Comparison of ENCODE assay signal across 8 cellular contexts in the genomic region with DNA sequence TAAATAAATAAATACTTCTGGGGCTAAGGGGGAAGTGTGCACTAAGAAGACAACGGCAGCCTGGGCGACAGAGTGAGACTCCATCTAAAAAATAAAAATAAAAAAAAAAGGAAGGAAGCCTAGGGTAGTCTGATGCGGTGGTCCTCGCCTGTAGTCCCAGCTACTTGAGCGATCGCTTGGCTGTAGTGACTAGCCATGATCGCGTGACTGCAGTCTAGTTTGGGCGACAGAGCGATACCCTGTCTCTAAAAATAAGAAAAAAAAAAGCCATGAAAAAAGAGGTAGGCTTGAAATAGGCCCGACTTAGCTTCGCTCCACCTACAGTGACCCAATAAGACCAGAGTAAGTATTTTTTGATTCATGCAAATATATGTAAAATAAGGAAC. TPM values are rescaled to one million over a fixed set of nuclear protein-coding genes. Genes with fewer than 3 reads are reported as not detected.
DNase-seq lines count a peak whose midpoint lies in the region; ATAC-seq and FAIRE-seq lines count a peak whose summit lies in the region.

No MANE protein-coding gene starts in this region.

- H3K36me3 ChIP-seq in HUES6 (ENCODE audit: control insufficient read depth, insufficient read depth, low read length) = peaks cover 21% of the 10 kb centered on the region

- no peaks in the 10 kb centered on the region for H3K27me3 ChIP-seq in HUES6 (ENCODE audit: control insufficient read depth, insufficient read depth, low read length)

- peaks cover 11% of the 10 kb centered on the region for H3K36me3 Mint-ChIP-seq in activated CD4-positive, alpha-beta T cell treated with anti-CD3 and anti-CD28 coated beads, Interleukin-2, amount 10 ng/mL, durations not matched to agents 7 days and 5 days (ENCODE audit: low read depth)
- H3K36me3 Mint-ChIP-seq in effector memory CD8-positive, alpha-beta T cell (ENCODE audit: insufficient read depth) = peaks cover 36% of the 10 kb centered on the region
- peaks cover 11% of the 10 kb centered on the region for H3K36me3 Mint-ChIP-seq in stimulated activated naive CD8-positive, alpha-beta T cell treated with anti-CD3 and anti-CD28 coated beads, Interleukin-15, Interleukin-2, amounts not matched to agents 100 ng/mL and 50 ng/mL, for 24 hours (ENCODE audit: low read depth)

- H3K9ac ChIP-seq in HUES6 (ENCODE audit: low read length) = no peak overlapping the region

- peak overlapping the region; percentile 80 for H3K4me3 Mint-ChIP-seq in activated CD4-positive, alpha-beta T cell treated with anti-CD3 and anti-CD28 coated beads, Interleukin-2, amount 10 ng/mL, durations not matched to agents 7 days and 5 days
- peak overlapping the region; percentile 71 to 83 for H3K4me3 Mint-ChIP-seq in effector memory CD8-positive, alpha-beta T cell
- peak overlapping the region; percentile 94 for H3K4me3 Mint-ChIP-seq in stimulated activated naive CD8-positive, alpha-beta T cell treated with anti-CD3 and anti-CD28 coated beads, Interleukin-15, Interleukin-2, amounts not matched to agents 100 ng/mL and 50 ng/mL, for 24 hours

- H3K27me3 Mint-ChIP-seq in activated CD4-positive, alpha-beta T cell treated with anti-CD3 and anti-CD28 coated beads, Interleukin-2, amount 10 ng/mL, durations not matched to agents 7 days and 5 days = no peaks in the 10 kb centered on the region
- H3K27me3 Mint-ChIP-seq in effector memory CD8-positive, alpha-beta T cell = no peaks in the 10 kb centered on the region
- no peaks in the 10 kb centered on the region for H3K27me3 Mint-ChIP-seq in stimulated activated naive CD8-positive, alpha-beta T cell treated with anti-CD3 and anti-CD28 coated beads, Interleukin-15, Interleukin-2, amounts not matched to agents 100 ng/mL and 50 ng/mL, for 24 hours

- DNase-seq in activated CD4-positive, alpha-beta T cell treated with anti-CD3 and anti-CD28 coated beads, Interleukin-2, amount 10 ng/mL, durations not matched to agents 7 days and 5 days = no peak
- DNase-seq in activated CD4-positive, alpha-beta T cell treated with anti-CD3 and anti-CD28 coated beads for 4 hours = no peak
- DNase-seq in effector memory CD8-positive, alpha-beta T cell = no peak
- DNase-seq in activated effector memory CD4-positive, alpha-beta T cell treated with Interleukin-2 at 50 U/mL for 16 hours = no peak
- DNase-seq in frontal cortex (ENCODE audit: low spot score in 2 of 2) = no peak

- CTCF ChIA-PET in activated CD4-positive, alpha-beta T cell treated with anti-CD3 and anti-CD28 coated beads, Interleukin-2, amount 10 ng/mL, durations not matched to agents 7 days and 5 days (lab: Charles Lee) = interaction anchor here (0.6 to 2.5 kb wide), 13 partner anchors 9 to 773 kb away, joined by 3 to 16 read pairs (median 5); partner anchors contain the start of genes ANKLE1, MRPL34 and USE1

- H3K4me1 Mint-ChIP-seq in activated CD4-positive, alpha-beta T cell treated with anti-CD3 and anti-CD28 coated beads, Interleukin-2, amount 10 ng/mL, durations not matched to agents 7 days and 5 days = peaks cover 27% of the 10 kb centered on the region
- peaks cover 13% of the 10 kb centered on the region in 2 donors for H3K4me1 Mint-ChIP-seq in effector memory CD8-positive, alpha-beta T cell (ENCODE audit: low read depth in 2 of 2)
- peaks cover 13% of the 10 kb centered on the region for H3K4me1 Mint-ChIP-seq in stimulated activated naive CD8-positive, alpha-beta T cell treated with anti-CD3 and anti-CD28 coated beads, Interleukin-15, Interleukin-2, amounts not matched to agents 100 ng/mL and 50 ng/mL, for 24 hours (ENCODE audit: low read depth)

- POLR2A ChIA-PET in activated CD4-positive, alpha-beta T cell treated with anti-CD3 and anti-CD28 coated beads, Interleukin-2, amount 10 ng/mL, durations not matched to agents 7 days and 5 days (lab: Charles Lee) = interaction anchor here (0.7 to 0.9 kb wide), 3 partner anchors 13 to 52 kb away, joined by 3 to 4 read pairs (median 3); partner anchors contain the start of gene USE1

- FAIRE-seq in frontal cortex (lab: Jason Lieb, UNC) = no peak

- H3K4me3 ChIP-seq in HUES6 (ENCODE audit: low read depth, low read length) = 0 out of 2 replicates have a peak overlapping the region, but pooled peaks have one; percentile 14

- H3K4me1 ChIP-seq in HUES6 (ENCODE audit: control insufficient read depth, insufficient read depth, low read length) = peaks cover 10% of the 10 kb centered on the region

- H3K9me3 ChIP-seq in HUES6 (ENCODE audit: control insufficient read depth, insufficient read depth, low read depth, low read length) = no peaks in the 10 kb centered on the region

- H3K27ac Mint-ChIP-seq in activated CD4-positive, alpha-beta T cell treated with anti-CD3 and anti-CD28 coated beads, Interleukin-2, amount 10 ng/mL, durations not matched to agents 7 days and 5 days = peak overlapping the region; percentile 79
- peak overlapping the region; percentile 32 to 84 for H3K27ac Mint-ChIP-seq in effector memory CD8-positive, alpha-beta T cell
- H3K27ac Mint-ChIP-seq in stimulated activated naive CD8-positive, alpha-beta T cell treated with anti-CD3 and anti-CD28 coated beads, Interleukin-15, Interleukin-2, amounts not matched to agents 100 ng/mL and 50 ng/mL, for 24 hours = peak overlapping the region; percentile 91

- H3K9me3 Mint-ChIP-seq in activated CD4-positive, alpha-beta T cell treated with anti-CD3 and anti-CD28 coated beads, Interleukin-2, amount 10 ng/mL, durations not matched to agents 7 days and 5 days = no peaks in the 10 kb centered on the region
- H3K9me3 Mint-ChIP-seq in effector memory CD8-positive, alpha-beta T cell = no peaks in the 10 kb centered on the region
- no peaks in the 10 kb centered on the region for H3K9me3 Mint-ChIP-seq in stimulated activated naive CD8-positive, alpha-beta T cell treated with anti-CD3 and anti-CD28 coated beads, Interleukin-15, Interleukin-2, amounts not matched to agents 100 ng/mL and 50 ng/mL, for 24 hours

- no peak for ATAC-seq in effector memory CD8-positive, alpha-beta T cell (replicated peaks)
- no peak for ATAC-seq in HG03439 (IDR thresholded peaks at IDR 0.05; ENCODE audit: unreplicated experiment)

- no peak overlapping the region for H3K27ac ChIP-seq in HUES6 (ENCODE audit: low read depth, low read length)

RNA-seq across cellular contexts. Expression of gene BABAM1, which starts 0.7 kb away (rescaled TPM):
- 100 to 1,000 TPM; 111 to 113 TPM for total RNA-seq in activated CD4-positive, alpha-beta T cell treated with anti-CD3 and anti-CD28 coated beads, Interleukin-2, amount 10 ng/mL, durations not matched to agents 7 days and 5 days
- total RNA-seq in frontal cortex = 66.9 TPM

RNA-seq across cellular contexts. Expression of gene USHBP1, which starts 2.0 kb away (rescaled TPM):
- under 1 TPM in 1 of 2 experiments, not detected in 1; 0.27 TPM for total RNA-seq in activated CD4-positive, alpha-beta T cell treated with anti-CD3 and anti-CD28 coated beads, Interleukin-2, amount 10 ng/mL, durations not matched to agents 7 days and 5 days
- 0.82 TPM for total RNA-seq in frontal cortex

RNA-seq across cellular contexts. Expression of gene ANKLE1, which starts 15.1 kb away (rescaled TPM):
- 1 to 10 TPM; 1.7 to 1.9 TPM for total RNA-seq in activated CD4-positive, alpha-beta T cell treated with anti-CD3 and anti-CD28 coated beads, Interleukin-2, amount 10 ng/mL, durations not matched to agents 7 days and 5 days
- total RNA-seq in frontal cortex = 0.82 TPM

RNA-seq across cellular contexts. Expression of gene NR2F6, which starts 20.9 kb away (rescaled TPM):
- 1 to 10 TPM; 3.6 to 3.8 TPM for total RNA-seq in activated CD4-positive, alpha-beta T cell treated with anti-CD3 and anti-CD28 coated beads, Interleukin-2, amount 10 ng/mL, durations not matched to agents 7 days and 5 days
- 9.8 TPM for total RNA-seq in frontal cortex

RNA-seq across cellular contexts. Expression of gene ABHD8, which starts 36.6 kb away (rescaled TPM):
- total RNA-seq in activated CD4-positive, alpha-beta T cell treated with anti-CD3 and anti-CD28 coated beads, Interleukin-2, amount 10 ng/mL, durations not matched to agents 7 days and 5 days = 10 to 100 TPM in 1 of 2 experiments, 1 to 10 TPM in 1; 9.3 to 10.1 TPM
- 20.4 TPM for total RNA-seq in frontal cortex
